ENCODE assay signal across 19 cellular contexts in the genomic region with DNA sequence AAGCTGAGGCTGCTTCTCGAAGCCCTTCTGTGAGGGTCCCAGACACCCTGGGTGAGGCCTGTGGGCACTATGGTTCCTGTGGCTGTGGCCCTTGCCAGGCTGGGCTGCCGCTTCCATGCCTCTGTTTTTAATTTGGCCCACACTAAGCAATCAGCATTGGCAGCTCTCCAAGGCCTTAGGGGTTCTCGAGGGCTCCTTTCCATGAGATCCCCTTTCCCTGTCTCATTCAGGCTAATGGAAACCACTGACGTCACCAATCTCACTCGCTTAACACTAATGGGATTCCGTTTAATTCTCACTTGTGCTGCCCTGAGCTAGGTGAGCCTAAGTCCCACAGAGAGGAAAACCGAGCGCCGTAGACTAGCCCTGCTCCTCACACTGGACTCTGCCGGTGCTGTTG.
DNase-seq lines count a peak whose midpoint lies in the region; TF ChIP-seq lines count a peak whose summit lies in the region.
"Had no signal": no experiment of that assay in that cellular context is flagged by ENCODE, and none has a peak within 500 bp of the region (broad histone marks: within the 10 kb centered on the region; RNA-seq: fewer than 3 reads in every experiment).

No MANE protein-coding gene starts in this region.

- H3K27me3 ChIP-seq in mammary epithelial cell (ENCODE audit: insufficient read depth, low read length): no peaks in the 10 kb centered on the region
- no peaks in the 10 kb centered on the region for H3K27me3 ChIP-seq in spleen (replicated peaks in 1 of 7)
- peaks cover 43% of the 10 kb centered on the region for H3K27me3 ChIP-seq in PC-9 (ENCODE audit: insufficient read depth, low read depth)
- H3K27me3 ChIP-seq: brain microvascular endothelial cell, thyroid gland had no signal

- no peaks in the 10 kb centered on the region for H3K9me3 Mint-ChIP-seq in MCF 10A (ENCODE audit: unreplicated experiment)

- H3K36me3 Mint-ChIP-seq in MCF 10A (ENCODE audit: insufficient read depth, unreplicated experiment): no peaks in the 10 kb centered on the region
- H3K36me3 Mint-ChIP-seq: activated naive CD8-positive, alpha-beta T cell had no signal

- DNase-seq in MCF 10A (ENCODE audit: unreplicated experiment) (peak; percentile 28), mammary epithelial cell (no peak), NCI-H2227 treated with DMSO at 0.1 percent for 48 hours (lab: John Stamatoyannopoulos, UW) (peak; percentile 49), astrocyte of the hippocampus (ENCODE audit: low read depth, low spot score) (peak; percentile 47), spleen (peak; percentile 44), RWPE1 (ENCODE audit: low spot score) (no peak), PC-9 (no peak), T-helper 2 cell (no peak)
- DNase-seq: activated CD4-positive, CD25-positive, alpha-beta regulatory T cell; activated T-cell treated with anti-CD3 and anti-CD28 coated beads, Interleukin-2, amount 50 U/mL, for 48 hours; brain microvascular endothelial cell; cortex of kidney; NCI-H1694 treated with DMSO at 0.1 percent for 48 hours; NK-92 treated with Interleukin-12 subunit alpha and Interleukin-12 subunit beta, amount 100 ng/mL, for 24 hours; occipital lobe; stimulated activated naive CD4-positive, alpha-beta T cell; thyroid gland had no signal

- peaks cover 6% of the 10 kb centered on the region for H3K9me3 ChIP-seq in mammary epithelial cell (replicated peaks; ENCODE audit: insufficient read depth, low read length)
- no peaks in the 10 kb centered on the region for H3K9me3 ChIP-seq in spleen
- H3K9me3 ChIP-seq in PC-9 (ENCODE audit: insufficient read depth, low read depth): no peaks in the 10 kb centered on the region
- H3K9me3 ChIP-seq: thyroid gland had no signal

- WGBS in mammary epithelial cell (ENCODE audit: low coverage, missing lambda C conversion rate): 53% methylated on average over 10 of the region's 10 CpGs
- 68 to 90% (median 75%) methylated on average over 9 to 10 of the region's 10 CpGs for WGBS in spleen, 5 donors

- no peaks in the 10 kb centered on the region for H3F3A ChIP-seq in PC-9 (ENCODE audit: insufficient read depth, low read depth)

- no peak for TF ChIP-seq POLR2A in spleen (IDR thresholded peaks at IDR 0.05)

- in situ Hi-C loops in mammary epithelial cell (cut with MboI; ENCODE audit: low sequenced_read_pairs in 2 of 2): no loop called here

- POLR2A ChIA-PET in MCF 10A (lab: Yijun Ruan, JAX): interaction anchor here (0.6 to 1.1 kb wide), 2 partner anchors 11 to 1005 kb away, joined by 3 read pairs; no protein-coding TSS in a partner anchor
- POLR2A ChIA-PET in RWPE1 (lab: Yijun Ruan, JAX; ENCODE audit: low non-redundant PET): no interaction called here
- POLR2A ChIA-PET in PC-9 (lab: Charles Lee; ENCODE audit: unreplicated experiment): no interaction called here

- TF ChIP-seq CTCF in MCF 10A (IDR thresholded peaks at IDR 0.05; ENCODE audit: unreplicated experiment): no peak
- no peak for TF ChIP-seq CTCF in mammary epithelial cell (conservative IDR thresholded peaks at IDR 0.05 in 1 of 2, IDR thresholded peaks at IDR 0.05 in 1 of 2; ENCODE audit: extremely low read depth in 1 of 2, insufficient read depth in 1 of 2, low read depth in 1 of 2, low read length in 2 of 2)
- TF ChIP-seq CTCF in spleen (IDR thresholded peaks at IDR 0.05 in 8 of 11, conservative IDR thresholded peaks at IDR 0.05 in 3 of 11): no peak
- no peak for TF ChIP-seq CTCF in RWPE1 (conservative IDR thresholded peaks at IDR 0.05; ENCODE audit: low read depth)
- TF ChIP-seq CTCF in PC-9 (conservative IDR thresholded peaks at IDR 0.05): no peak

- H3K36me3 ChIP-seq in mammary epithelial cell (ENCODE audit: insufficient read depth, low read length) (no peaks in the 10 kb centered on the region), spleen (peaks cover 0 to 28% (median 0%) of the 10 kb centered on the region in 6 donors), PC-9 (ENCODE audit: low read depth) (no peaks in the 10 kb centered on the region)
- H3K36me3 ChIP-seq: brain microvascular endothelial cell had no signal

- H3K4me2 ChIP-seq in mammary epithelial cell (ENCODE audit: insufficient read depth, low read depth, low read length) (no peak overlapping the region), PC-9 (no peak overlapping the region)

- no peak overlapping the region for H3K4me3 ChIP-seq in mammary epithelial cell (replicated peaks in 1 of 3; ENCODE audit: insufficient read depth in 1 of 3, low read depth in 2 of 3, low read length in 3 of 3)
- no peak overlapping the region for H3K4me3 ChIP-seq in spleen
- H3K4me3 ChIP-seq in PC-9: no peak overlapping the region
- H3K4me3 ChIP-seq: thyroid gland had no signal

- no peaks in the 10 kb centered on the region for H3K9me2 ChIP-seq in PC-9 (ENCODE audit: insufficient read depth)

- CTCF ChIA-PET in MCF 10A (lab: Yijun Ruan, JAX): interaction anchor here (1.1 kb wide), 1 partner anchor 10 kb away, joined by 7 read pairs; no protein-coding TSS in a partner anchor
- CTCF ChIA-PET in mammary epithelial cell (lab: Charles Lee; ENCODE audit: low non-redundant PET): interaction anchor here (0.7 kb wide), 1 partner anchor 256 kb away, joined by 3 read pairs; no protein-coding TSS in a partner anchor
- CTCF ChIA-PET in RWPE1 (lab: Yijun Ruan, JAX): interaction anchor here (0.6 kb wide), 1 partner anchor 11 kb away, joined by 3 read pairs; no protein-coding TSS in a partner anchor
- CTCF ChIA-PET in PC-9 (lab: Charles Lee): no interaction called here

- no peaks in the 10 kb centered on the region for H4K20me1 ChIP-seq in mammary epithelial cell (ENCODE audit: insufficient read depth, low read length)
- H4K20me1 ChIP-seq in PC-9 (ENCODE audit: insufficient read depth): no peaks in the 10 kb centered on the region

- no peak overlapping the region for H3K9ac ChIP-seq in mammary epithelial cell (ENCODE audit: insufficient read depth, low read length)

- H3K4me3 Mint-ChIP-seq in MCF 10A (ENCODE audit: unreplicated experiment): no peak overlapping the region
- H3K4me3 Mint-ChIP-seq: activated naive CD8-positive, alpha-beta T cell had no signal

- H3K27ac ChIP-seq in mammary epithelial cell (ENCODE audit: insufficient read depth, low read depth, low read length) (no peak overlapping the region), spleen (peak overlapping the region in 5 of 8 donors; percentile 14 to 60 (median 54)), RWPE1 (no peak overlapping the region), PC-9 (no peak overlapping the region)
- H3K27ac ChIP-seq: brain microvascular endothelial cell, C4-2B, thyroid gland had no signal

- dilution Hi-C loops in mammary epithelial cell (cut with HindIII; ENCODE audit: low sequenced_read_pairs): no loop called here

- no TSS peak for BruUV-seq in MCF 10A (replicated peaks; lab: Mats Ljungman, UMichigan)
- no TSS peak for BruUV-seq in mammary epithelial cell (replicated peaks; lab: Mats Ljungman, UMichigan)
- no TSS peak for BruUV-seq in PC-9 (replicated peaks; lab: Mats Ljungman, UMichigan)

- H3K4me1 ChIP-seq in mammary epithelial cell (ENCODE audit: insufficient read depth, low read length) (no peaks in the 10 kb centered on the region), spleen (peaks cover 4 to 29% (median 8%) of the 10 kb centered on the region in 6 donors), PC-9 (replicated peaks; ENCODE audit: insufficient read depth) (no peaks in the 10 kb centered on the region)
- H3K4me1 ChIP-seq: thyroid gland had no signal

- no peak overlapping the region for H3K27ac Mint-ChIP-seq in MCF 10A (ENCODE audit: low read depth, unreplicated experiment)
- H3K27ac Mint-ChIP-seq: activated naive CD8-positive, alpha-beta T cell had no signal

- H3K27me3 Mint-ChIP-seq in MCF 10A (ENCODE audit: insufficient read depth, unreplicated experiment): no peaks in the 10 kb centered on the region
- H3K27me3 Mint-ChIP-seq: activated naive CD8-positive, alpha-beta T cell had no signal

- H2AFZ ChIP-seq in mammary epithelial cell (ENCODE audit: low read depth, low read length) (no peak overlapping the region), PC-9 (no peak overlapping the region)

- peaks cover 4% of the 10 kb centered on the region for H3K4me1 Mint-ChIP-seq in MCF 10A (ENCODE audit: insufficient read depth, unreplicated experiment)

- H3K79me2 ChIP-seq in mammary epithelial cell (ENCODE audit: insufficient read depth, low read length): no peaks in the 10 kb centered on the region
- no peaks in the 10 kb centered on the region for H3K79me2 ChIP-seq in PC-9 (ENCODE audit: low read depth)

- intact Hi-C loops in MCF 10A (cut with micrococcal nuclease) (no loop called here), mammary epithelial cell (cut with micrococcal nuclease) (no loop called here), spleen (cut with DNase I; ENCODE audit: low total_unique reads) (no loop called here), PC-9 (cut with micrococcal nuclease; ENCODE audit: unreplicated experiment) (no loop called here)

Comparison
In these comparisons a context has a peak if more than half of its experiments do, and no peak if none do; other contexts are left out.
1. DNase-seq: peak in MCF 10A (single experiment), NCI-H2227 treated with DMSO at 0.1 percent for 48 hours (single experiment), astrocyte of the hippocampus (single experiment) and spleen (single experiment); none in mammary epithelial cell (single experiment), RWPE1 (single experiment), PC-9 (0 of 2) and T-helper 2 cell (0 of 5).
2. H3K27ac ChIP-seq: peak in spleen (5 of 8); none in mammary epithelial cell (single experiment), RWPE1 (single experiment) and PC-9 (single experiment).